In the genomic region with DNA sequence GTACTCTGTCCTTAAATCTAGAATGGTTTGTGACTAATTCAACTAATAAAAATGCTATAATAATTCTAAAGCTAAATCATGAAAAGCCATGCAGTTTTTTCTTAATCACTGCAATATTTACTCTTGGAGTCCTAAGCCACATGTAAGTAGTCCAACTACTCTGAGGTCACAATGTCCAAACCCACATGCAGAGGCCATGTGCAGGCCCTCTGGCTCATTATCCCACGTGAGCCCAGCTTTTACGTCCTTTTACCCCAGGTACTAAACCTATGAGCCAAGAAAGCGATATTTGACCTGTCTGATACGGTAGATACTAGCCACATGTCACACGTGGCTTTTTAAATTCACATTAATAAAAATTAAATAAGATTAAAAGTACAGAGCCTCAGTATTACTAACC, we compare ENCODE assay signal across 32 cellular contexts. TPM values are rescaled to one million over a fixed set of nuclear protein-coding genes. Genes with fewer than 3 reads are reported as not detected.
"Had no signal": no experiment of that assay in that cellular context is flagged by ENCODE, and none has a peak within 500 bp of the region (broad histone marks: within the 10 kb centered on the region; RNA-seq: fewer than 3 reads in every experiment).

No MANE protein-coding gene starts in this region.

- H3K9me3 ChIP-seq: suprapubic skin, testis, thoracic aorta, thyroid gland, tibial artery, transverse colon, upper lobe of left lung, upper lobe of right lung, uterus, vagina had no signal

- H3K27me3 ChIP-seq: stomach, suprapubic skin, testis, thyroid gland, tibial artery, tibial nerve, transverse colon, upper lobe of left lung, upper lobe of right lung, uterus, vagina had no signal

- H3K4me1 ChIP-seq: suprapubic skin, testis, thyroid gland, tibial artery, tibial nerve, upper lobe of left lung, upper lobe of right lung, uterus, vagina had no signal

- H3K4me3 ChIP-seq: stomach, suprapubic skin, testis, thoracic aorta, thyroid gland, tibial artery, tibial nerve, transverse colon, upper lobe of left lung, upper lobe of right lung, uterus, vagina had no signal

- DNase-seq: stimulated activated CD4-positive, alpha-beta T cell treated with anti-CD3 and anti-CD28 coated beads, Interleukin-2, amount 100 ng/mL, for 48 hours; stimulated activated CD4-positive, alpha-beta T cell treated with anti-CD3 and anti-CD28 coated beads, Interleukin-4, amount 100 ng/mL, for 1 hour; stimulated activated CD4-positive, alpha-beta T cell treated with anti-CD3 and anti-CD28 coated beads, Interleukin-4, amount 100 ng/mL, for 24 hours; stimulated activated CD4-positive, alpha-beta T cell treated with anti-CD3 and anti-CD28 coated beads, Interleukin-4, amount 100 ng/mL, for 4 hours; stimulated activated CD8-positive, alpha-beta memory T cell treated with anti-CD3 and anti-CD28 coated beads, Interleukin-4, amount 100 ng/mL, for 48 hours; stimulated activated naive B cell treated with anti-CD40 and anti-IgM and Interleukin-4, amounts not matched to agents 10 μg/mL and 1 μg/mL and 100 μg/mL, for 72 hours; stimulated activated naive CD4-positive, alpha-beta T cell; stimulated activated naive CD4-positive, alpha-beta T cell treated with Interleukin-2 at 50 U/mL for 16 hours; stimulated activated naive CD8-positive, alpha-beta T cell treated with anti-CD3 and anti-CD28 coated beads, Interleukin-15, amount 100 ng/mL, for 72 hours; stimulated activated naive CD8-positive, alpha-beta T cell treated with anti-CD3 and anti-CD28 coated beads, Interleukin-15, Interleukin-2, amounts not matched to agents 100 U/mL and 50 U/mL, for 24 hours; stomach; substantia nigra; testis; thyroid gland; tibial artery; transverse colon; trophoblast cell; upper lobe of left lung; upper lobe of right lung; uterus had no signal

- ATAC-seq: stimulated activated effector memory CD8-positive, alpha-beta T cell treated with anti-CD3 and anti-CD28 coated beads, Interleukin-12 subunit alpha, Interleukin-12 subunit beta, amount 100 ng/mL, for 72 hours; stimulated activated memory B cell treated with anti-CD40 and anti-IgM and Interleukin-4, amounts not matched to agents 10 μg/mL and 1 μg/mL and 100 μg/mL, for 72 hours; stimulated activated naive B cell treated with anti-CD40 and anti-IgM and Interleukin-4, amounts not matched to agents 10 μg/mL and 1 μg/mL and 100 μg/mL, for 72 hours; stimulated activated naive CD8-positive, alpha-beta T cell treated with anti-CD3 and anti-CD28 coated beads, Interleukin-15, amount 100 ng/mL, for 72 hours; stimulated activated naive CD8-positive, alpha-beta T cell treated with anti-CD3 and anti-CD28 coated beads, Interleukin-15, Interleukin-2, amounts not matched to agents 100 U/mL and 50 U/mL, for 24 hours; upper lobe of right lung had no signal

- H3K27me3 Mint-ChIP-seq: stimulated activated memory B cell treated with anti-CD40 and anti-IgM and Interleukin-4, amounts not matched to agents 10 μg/mL and 1 μg/mL and 100 μg/mL, for 72 hours; stimulated activated naive B cell treated with anti-CD40 and anti-IgM and Interleukin-4, amounts not matched to agents 10 μg/mL and 1 μg/mL and 100 μg/mL, for 72 hours; stimulated activated naive CD8-positive, alpha-beta T cell treated with anti-CD3 and anti-CD28 coated beads, Interleukin-15, amount 100 ng/mL, for 72 hours; stimulated activated naive CD8-positive, alpha-beta T cell treated with anti-CD3 and anti-CD28 coated beads, Interleukin-15, Interleukin-2, amounts not matched to agents 100 ng/mL and 50 ng/mL, for 24 hours; type B pancreatic cell had no signal

- H3K36me3 ChIP-seq: stomach, suprapubic skin, thoracic aorta, thyroid gland, transverse colon, upper lobe of left lung, upper lobe of right lung, uterus, vagina had no signal

- H3K4me3 Mint-ChIP-seq: stimulated activated effector memory CD8-positive, alpha-beta T cell treated with anti-CD3 and anti-CD28 coated beads, Interleukin-12 subunit alpha, Interleukin-12 subunit beta, amount 100 ng/mL, for 72 hours; stimulated activated memory B cell treated with anti-CD40 and anti-IgM and Interleukin-4, amounts not matched to agents 10 μg/mL and 1 μg/mL and 100 μg/mL, for 72 hours; stimulated activated naive B cell treated with anti-CD40 and anti-IgM and Interleukin-4, amounts not matched to agents 10 μg/mL and 1 μg/mL and 100 μg/mL, for 72 hours; stimulated activated naive CD8-positive, alpha-beta T cell treated with anti-CD3 and anti-CD28 coated beads, Interleukin-15, amount 100 ng/mL, for 72 hours; stimulated activated naive CD8-positive, alpha-beta T cell treated with anti-CD3 and anti-CD28 coated beads, Interleukin-15, Interleukin-2, amounts not matched to agents 100 ng/mL and 50 ng/mL, for 24 hours; type B pancreatic cell had no signal

- H3K27ac Mint-ChIP-seq: stimulated activated effector memory CD8-positive, alpha-beta T cell treated with anti-CD3 and anti-CD28 coated beads, Interleukin-12 subunit alpha, Interleukin-12 subunit beta, amount 100 ng/mL, for 72 hours; stimulated activated memory B cell treated with anti-CD40 and anti-IgM and Interleukin-4, amounts not matched to agents 10 μg/mL and 1 μg/mL and 100 μg/mL, for 72 hours; stimulated activated naive B cell treated with anti-CD40 and anti-IgM and Interleukin-4, amounts not matched to agents 10 μg/mL and 1 μg/mL and 100 μg/mL, for 72 hours; stimulated activated naive CD8-positive, alpha-beta T cell treated with anti-CD3 and anti-CD28 coated beads, Interleukin-15, amount 100 ng/mL, for 72 hours; stimulated activated naive CD8-positive, alpha-beta T cell treated with anti-CD3 and anti-CD28 coated beads, Interleukin-15, Interleukin-2, amounts not matched to agents 100 ng/mL and 50 ng/mL, for 24 hours; type B pancreatic cell had no signal

- H3K4me1 Mint-ChIP-seq: stimulated activated effector memory CD8-positive, alpha-beta T cell treated with anti-CD3 and anti-CD28 coated beads, Interleukin-12 subunit alpha, Interleukin-12 subunit beta, amount 100 ng/mL, for 72 hours; stimulated activated memory B cell treated with anti-CD40 and anti-IgM and Interleukin-4, amounts not matched to agents 10 μg/mL and 1 μg/mL and 100 μg/mL, for 72 hours; stimulated activated naive CD8-positive, alpha-beta T cell treated with anti-CD3 and anti-CD28 coated beads, Interleukin-15, amount 100 ng/mL, for 72 hours had no signal

- H3K27ac ChIP-seq: stomach, suprapubic skin, testis, thoracic aorta, thyroid gland, tibial artery, tibial nerve, transverse colon, upper lobe of left lung, upper lobe of right lung, uterus, vagina had no signal

- H3K36me3 Mint-ChIP-seq: stimulated activated effector memory CD8-positive, alpha-beta T cell treated with anti-CD3 and anti-CD28 coated beads, Interleukin-12 subunit alpha, Interleukin-12 subunit beta, amount 100 ng/mL, for 72 hours had no signal

RNA-seq across cellular contexts. Expression of a gene that starts 12.5 kb away (rescaled TPM):
- polyA plus RNA-seq: stomach, urinary bladder had no signal

RNA-seq across cellular contexts. Expression of a gene that starts 32.2 kb away (rescaled TPM):
- total RNA-seq: stomach, subcutaneous adipose tissue, temporal lobe, thoracic aorta, thyroid gland, transverse colon, upper lobe of right lung, ureter, urinary bladder, uterus, vagina had no signal
- polyA plus RNA-seq: urinary bladder had no signal
